18 cellular contexts compared by ENCODE assay signal in the genomic region with DNA sequence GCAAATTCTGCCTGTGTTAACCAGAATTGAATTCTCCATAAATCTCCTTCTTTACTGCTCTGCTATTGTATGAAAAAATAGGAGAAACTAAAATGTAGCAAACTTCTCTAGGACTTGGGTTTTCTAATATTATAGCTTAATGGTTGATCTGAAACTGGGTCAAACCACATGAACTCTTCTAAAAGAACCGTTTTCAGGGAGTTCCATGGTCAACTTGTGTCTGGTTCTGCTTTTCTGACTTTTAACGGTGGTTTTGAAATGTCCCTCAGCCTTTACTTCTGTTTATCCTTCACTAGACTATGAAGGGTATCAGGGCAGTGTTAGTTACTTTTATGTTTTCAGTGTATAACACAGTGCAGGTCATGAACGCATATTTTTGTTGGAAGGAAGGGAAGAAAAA.
DNase-seq lines count a peak whose midpoint lies in the region; ATAC-seq and TF ChIP-seq lines count a peak whose summit lies in the region.
"Had no signal": no experiment of that assay in that cellular context is flagged by ENCODE, and none has a peak within 500 bp of the region (broad histone marks: within the 10 kb centered on the region; RNA-seq: fewer than 3 reads in every experiment).

No MANE protein-coding gene starts in this region.

- H3K36me3 Mint-ChIP-seq in osteocyte (ENCODE audit: unreplicated experiment): no peaks in the 10 kb centered on the region
- H3K36me3 Mint-ChIP-seq: activated naive CD8-positive, alpha-beta T cell treated with anti-CD3 and anti-CD28 coated beads for 36 hours; immature natural killer cell had no signal

- ATAC-seq in GM18499 (IDR thresholded peaks at IDR 0.05; ENCODE audit: insufficient read depth, unreplicated experiment): peak; percentile 59
- peak; percentile 71 for ATAC-seq in GM19372 (IDR thresholded peaks at IDR 0.05; ENCODE audit: low read depth, unreplicated experiment)
- ATAC-seq in HG02759 (IDR thresholded peaks at IDR 0.05; ENCODE audit: unreplicated experiment): peak; percentile 55
- peak; percentile 68 for ATAC-seq in HG03565 (IDR thresholded peaks at IDR 0.05; ENCODE audit: unreplicated experiment)
- no peak for ATAC-seq in GM21576 (IDR thresholded peaks at IDR 0.05; ENCODE audit: unreplicated experiment)
- ATAC-seq in HG02571 (IDR thresholded peaks at IDR 0.05; ENCODE audit: unreplicated experiment): no peak
- ATAC-seq in Right ventricle myocardium superior (ENCODE audit: poor library complexity): no peak

- H3K27ac Mint-ChIP-seq in osteocyte (ENCODE audit: unreplicated experiment): no peak overlapping the region
- H3K27ac Mint-ChIP-seq: activated naive CD8-positive, alpha-beta T cell treated with anti-CD3 and anti-CD28 coated beads for 36 hours; activated T-cell treated with anti-CD3 and anti-CD28 coated beads, Interleukin-2, amount 50 U/mL, for 24 hours; CD4-positive, alpha-beta T cell; immature natural killer cell had no signal

- no peaks in the 10 kb centered on the region for H3K4me1 Mint-ChIP-seq in osteocyte (ENCODE audit: unreplicated experiment)
- H3K4me1 Mint-ChIP-seq: activated naive CD8-positive, alpha-beta T cell treated with anti-CD3 and anti-CD28 coated beads for 36 hours; immature natural killer cell had no signal

- H3K4me3 Mint-ChIP-seq in osteocyte (ENCODE audit: unreplicated experiment): no peak overlapping the region
- H3K4me3 Mint-ChIP-seq: activated naive CD8-positive, alpha-beta T cell treated with anti-CD3 and anti-CD28 coated beads for 36 hours; activated T-cell treated with anti-CD3 and anti-CD28 coated beads, Interleukin-2, amount 50 U/mL, for 24 hours; CD4-positive, alpha-beta T cell; immature natural killer cell had no signal

- no peaks in the 10 kb centered on the region for H3K9me3 Mint-ChIP-seq in osteocyte (ENCODE audit: unreplicated experiment)
- H3K9me3 Mint-ChIP-seq: activated naive CD8-positive, alpha-beta T cell treated with anti-CD3 and anti-CD28 coated beads for 36 hours had no signal

- TF ChIP-seq CTCF in osteocyte (IDR thresholded peaks at IDR 0.05): no peak

- DNase-seq in osteocyte (ENCODE audit: extremely low spot score, unreplicated experiment) (no peak), Right ventricle myocardium superior (no peak)
- DNase-seq: activated CD4-positive, alpha-beta T cell treated with anti-CD3 and anti-CD28 coated beads, Interleukin-2, amount 50 U/mL, for 1 hour; activated naive CD8-positive, alpha-beta T cell treated with anti-CD3 and anti-CD28 coated beads for 36 hours; activated T-cell treated with anti-CD3 and anti-CD28 coated beads, Interleukin-2, amount 50 U/mL, for 24 hours; CD4-positive, alpha-beta T cell; DND-41; H7; immature natural killer cell; NCI-H2029; NCI-H510A treated with DMSO at 0.1 percent for 48 hours; stimulated activated CD4-positive, alpha-beta T cell treated with anti-CD3 and anti-CD28 coated beads, Interleukin-4, amount 100 ng/mL, for 4 hours had no signal

- no peaks in the 10 kb centered on the region for H3K27me3 Mint-ChIP-seq in osteocyte (ENCODE audit: unreplicated experiment)
- H3K27me3 Mint-ChIP-seq: activated naive CD8-positive, alpha-beta T cell treated with anti-CD3 and anti-CD28 coated beads for 36 hours; activated T-cell treated with anti-CD3 and anti-CD28 coated beads, Interleukin-2, amount 50 U/mL, for 24 hours; CD4-positive, alpha-beta T cell had no signal

- intact Hi-C loops in Right ventricle myocardium superior (cut with DNase I): no loop called here

Comparison
In these comparisons a context has a peak if more than half of its experiments do, and no peak if none do; other contexts are left out.
1. ATAC-seq: peak in GM18499 (single experiment), GM19372 (single experiment), HG02759 (single experiment) and HG03565 (single experiment); none in GM21576 (single experiment), HG02571 (single experiment) and Right ventricle myocardium superior (single experiment).